1 cellular context compared by ENCODE assay signal in the genomic region with DNA sequence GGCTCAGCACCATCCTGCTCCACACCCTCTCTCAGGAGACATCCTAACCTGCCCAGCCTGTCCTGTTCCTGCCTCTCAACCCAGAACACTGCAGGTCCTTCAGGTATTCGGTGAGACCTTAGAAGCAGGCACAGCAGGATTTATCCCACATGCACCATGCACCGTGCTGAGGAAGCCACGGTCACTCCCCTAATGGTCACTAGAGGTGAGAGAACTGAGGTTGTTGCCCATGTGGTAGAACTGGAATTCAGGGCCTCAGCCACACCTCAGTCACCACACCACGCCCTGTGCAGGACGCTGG.
TF ChIP-seq lines count a peak whose summit lies in the region.

No MANE protein-coding gene starts in this region.

TF ChIP-seq in WTC11, 78 proteins besides CTCF, POLR2A, EP300 and RAD21 (continued from another document):
- TF ChIP-seq, protein P1, sequence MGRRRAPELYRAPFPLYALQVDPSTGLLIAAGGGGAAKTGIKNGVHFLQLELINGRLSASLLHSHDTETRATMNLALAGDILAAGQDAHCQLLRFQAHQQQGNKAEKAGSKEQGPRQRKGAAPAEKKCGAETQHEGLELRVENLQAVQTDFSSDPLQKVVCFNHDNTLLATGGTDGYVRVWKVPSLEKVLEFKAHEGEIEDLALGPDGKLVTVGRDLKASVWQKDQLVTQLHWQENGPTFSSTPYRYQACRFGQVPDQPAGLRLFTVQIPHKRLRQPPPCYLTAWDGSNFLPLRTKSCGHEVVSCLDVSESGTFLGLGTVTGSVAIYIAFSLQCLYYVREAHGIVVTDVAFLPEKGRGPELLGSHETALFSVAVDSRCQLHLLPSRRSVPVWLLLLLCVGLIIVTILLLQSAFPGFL (CRISPR knock-in tag; IDR thresholded peaks at IDR 0.05; ENCODE audit: borderline replicate concordance), result no peak
- TF ChIP-seq ELF4 (CRISPR knock-in tag; IDR thresholded peaks at IDR 0.05; ENCODE audit: low read depth) (no peak), CDX4 (CRISPR knock-in tag; IDR thresholded peaks at IDR 0.05; ENCODE audit: borderline replicate concordance) (no peak), ATF1 (CRISPR knock-in tag; IDR thresholded peaks at IDR 0.05) (no peak)
- TF ChIP-seq, protein P2, sequence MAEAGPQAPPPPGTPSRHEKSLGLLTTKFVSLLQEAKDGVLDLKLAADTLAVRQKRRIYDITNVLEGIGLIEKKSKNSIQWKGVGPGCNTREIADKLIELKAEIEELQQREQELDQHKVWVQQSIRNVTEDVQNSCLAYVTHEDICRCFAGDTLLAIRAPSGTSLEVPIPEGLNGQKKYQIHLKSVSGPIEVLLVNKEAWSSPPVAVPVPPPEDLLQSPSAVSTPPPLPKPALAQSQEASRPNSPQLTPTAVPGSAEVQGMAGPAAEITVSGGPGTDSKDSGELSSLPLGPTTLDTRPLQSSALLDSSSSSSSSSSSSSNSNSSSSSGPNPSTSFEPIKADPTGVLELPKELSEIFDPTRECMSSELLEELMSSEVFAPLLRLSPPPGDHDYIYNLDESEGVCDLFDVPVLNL (CRISPR knock-in tag; IDR thresholded peaks at IDR 0.05; ENCODE audit: borderline replicate concordance, low read depth), result no peak
- TF ChIP-seq, protein P3, sequence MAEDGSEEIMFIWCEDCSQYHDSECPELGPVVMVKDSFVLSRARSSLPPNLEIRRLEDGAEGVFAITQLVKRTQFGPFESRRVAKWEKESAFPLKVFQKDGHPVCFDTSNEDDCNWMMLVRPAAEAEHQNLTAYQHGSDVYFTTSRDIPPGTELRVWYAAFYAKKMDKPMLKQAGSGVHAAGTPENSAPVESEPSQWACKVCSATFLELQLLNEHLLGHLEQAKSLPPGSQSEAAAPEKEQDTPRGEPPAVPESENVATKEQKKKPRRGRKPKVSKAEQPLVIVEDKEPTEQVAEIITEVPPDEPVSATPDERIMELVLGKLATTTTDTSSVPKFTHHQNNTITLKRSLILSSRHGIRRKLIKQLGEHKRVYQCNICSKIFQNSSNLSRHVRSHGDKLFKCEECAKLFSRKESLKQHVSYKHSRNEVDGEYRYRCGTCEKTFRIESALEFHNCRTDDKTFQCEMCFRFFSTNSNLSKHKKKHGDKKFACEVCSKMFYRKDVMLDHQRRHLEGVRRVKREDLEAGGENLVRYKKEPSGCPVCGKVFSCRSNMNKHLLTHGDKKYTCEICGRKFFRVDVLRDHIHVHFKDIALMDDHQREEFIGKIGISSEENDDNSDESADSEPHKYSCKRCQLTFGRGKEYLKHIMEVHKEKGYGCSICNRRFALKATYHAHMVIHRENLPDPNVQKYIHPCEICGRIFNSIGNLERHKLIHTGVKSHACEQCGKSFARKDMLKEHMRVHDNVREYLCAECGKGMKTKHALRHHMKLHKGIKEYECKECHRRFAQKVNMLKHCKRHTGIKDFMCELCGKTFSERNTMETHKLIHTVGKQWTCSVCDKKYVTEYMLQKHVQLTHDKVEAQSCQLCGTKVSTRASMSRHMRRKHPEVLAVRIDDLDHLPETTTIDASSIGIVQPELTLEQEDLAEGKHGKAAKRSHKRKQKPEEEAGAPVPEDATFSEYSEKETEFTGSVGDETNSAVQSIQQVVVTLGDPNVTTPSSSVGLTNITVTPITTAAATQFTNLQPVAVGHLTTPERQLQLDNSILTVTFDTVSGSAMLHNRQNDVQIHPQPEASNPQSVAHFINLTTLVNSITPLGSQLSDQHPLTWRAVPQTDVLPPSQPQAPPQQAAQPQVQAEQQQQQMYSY (CRISPR knock-in tag; IDR thresholded peaks at IDR 0.05), result no peak
- TF ChIP-seq, protein P4, sequence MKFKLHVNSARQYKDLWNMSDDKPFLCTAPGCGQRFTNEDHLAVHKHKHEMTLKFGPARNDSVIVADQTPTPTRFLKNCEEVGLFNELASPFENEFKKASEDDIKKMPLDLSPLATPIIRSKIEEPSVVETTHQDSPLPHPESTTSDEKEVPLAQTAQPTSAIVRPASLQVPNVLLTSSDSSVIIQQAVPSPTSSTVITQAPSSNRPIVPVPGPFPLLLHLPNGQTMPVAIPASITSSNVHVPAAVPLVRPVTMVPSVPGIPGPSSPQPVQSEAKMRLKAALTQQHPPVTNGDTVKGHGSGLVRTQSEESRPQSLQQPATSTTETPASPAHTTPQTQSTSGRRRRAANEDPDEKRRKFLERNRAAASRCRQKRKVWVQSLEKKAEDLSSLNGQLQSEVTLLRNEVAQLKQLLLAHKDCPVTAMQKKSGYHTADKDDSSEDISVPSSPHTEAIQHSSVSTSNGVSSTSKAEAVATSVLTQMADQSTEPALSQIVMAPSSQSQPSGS (CRISPR knock-in tag; IDR thresholded peaks at IDR 0.05; ENCODE audit: borderline replicate concordance, low read depth), result no peak
